In the genomic region with DNA sequence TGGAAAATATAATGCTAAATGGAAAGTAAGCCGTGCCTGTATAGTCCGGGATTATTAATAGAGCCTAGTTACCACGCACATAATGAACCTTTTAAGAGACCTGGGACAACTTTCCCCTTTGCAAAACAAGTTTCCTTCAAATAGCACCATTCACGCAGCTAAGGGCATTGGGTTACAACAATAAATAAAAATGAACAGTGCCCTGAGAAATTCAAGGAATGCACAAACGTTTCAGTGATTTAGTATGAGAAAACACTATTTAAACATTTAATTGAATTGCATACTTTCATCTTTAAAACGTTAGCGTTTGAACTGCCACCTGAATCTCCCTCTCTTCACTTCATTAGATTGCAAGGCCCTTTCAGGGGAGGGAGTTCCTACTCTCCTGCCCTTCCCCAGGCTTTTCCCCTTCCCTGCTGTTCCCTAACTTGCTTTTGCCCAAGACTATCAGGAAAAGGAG, we compare ENCODE assay signal across 1 cellular context.
TF ChIP-seq lines count a peak whose summit lies in the region.

No MANE protein-coding gene starts in this region.

TF ChIP-seq in A549, 52 proteins besides CTCF, POLR2A, EP300 and RAD21 (continued from another document):
- TF ChIP-seq, protein P1, sequence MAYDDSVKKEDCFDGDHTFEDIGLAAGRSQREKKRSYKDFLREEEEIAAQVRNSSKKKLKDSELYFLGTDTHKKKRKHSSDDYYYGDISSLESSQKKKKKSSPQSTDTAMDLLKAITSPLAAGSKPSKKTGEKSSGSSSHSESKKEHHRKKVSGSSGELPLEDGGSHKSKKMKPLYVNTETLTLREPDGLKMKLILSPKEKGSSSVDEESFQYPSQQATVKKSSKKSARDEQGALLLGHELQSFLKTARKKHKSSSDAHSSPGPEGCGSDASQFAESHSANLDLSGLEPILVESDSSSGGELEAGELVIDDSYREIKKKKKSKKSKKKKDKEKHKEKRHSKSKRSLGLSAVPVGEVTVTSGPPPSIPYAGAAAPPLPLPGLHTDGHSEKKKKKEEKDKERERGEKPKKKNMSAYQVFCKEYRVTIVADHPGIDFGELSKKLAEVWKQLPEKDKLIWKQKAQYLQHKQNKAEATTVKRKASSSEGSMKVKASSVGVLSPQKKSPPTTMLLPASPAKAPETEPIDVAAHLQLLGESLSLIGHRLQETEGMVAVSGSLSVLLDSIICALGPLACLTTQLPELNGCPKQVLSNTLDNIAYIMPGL (CRISPR knock-in tag; IDR thresholded peaks at IDR 0.05; ENCODE audit: borderline replicate concordance), result no peak
- TF ChIP-seq HOXA7 (CRISPR knock-in tag; IDR thresholded peaks at IDR 0.05), result no peak
